16 cellular contexts compared by ENCODE assay signal in genomic region chr15:66715736-66716667, GRCh38. TPM values are rescaled to one million over a fixed set of nuclear protein-coding genes. Genes with fewer than 3 reads are reported as not detected.
DNase-seq lines count a peak whose midpoint lies in the region; ATAC-seq and TF ChIP-seq lines count a peak whose summit lies in the region.
"Had no signal": no experiment of that assay in that cellular context is flagged by ENCODE, and none has a peak within 500 bp of the region (broad histone marks: within the 10 kb centered on the region; RNA-seq: fewer than 3 reads in every experiment).

No MANE protein-coding gene starts in this region.

- H3K4me3 ChIP-seq in upper lobe of left lung (peak overlapping the region in 2 of 4 donors; percentile 1 to 90), H7 (ENCODE audit: insufficient read depth, low read depth, low read length) (no peak overlapping the region)
- H3K4me3 ChIP-seq: esophagus muscularis mucosa had no signal

- H3K36me3 Mint-ChIP-seq in chondrocyte (ENCODE audit: low read depth) (peaks cover 10% of the 10 kb centered on the region), mesothelial cell of epicardium (peaks cover 45% of the 10 kb centered on the region)
- H3K36me3 Mint-ChIP-seq: CD8-positive, alpha-beta T cell had no signal

- no peak for TF ChIP-seq POLR2A in upper lobe of left lung (IDR thresholded peaks at IDR 0.05)

- H3K4me3 Mint-ChIP-seq in chondrocyte (ENCODE audit: unreplicated experiment): no peak overlapping the region
- H3K4me3 Mint-ChIP-seq in mesothelial cell of epicardium: peak overlapping the region; percentile 17
- H3K4me3 Mint-ChIP-seq: CD8-positive, alpha-beta T cell; T-helper 2 cell treated with Interferon-gamma antibody and Interleukin-4, amounts not matched to agents 5 μg/mL and 100 μg/mL, for 36 hours had no signal

- H3K27ac ChIP-seq in upper lobe of left lung: peak overlapping the region; percentile 12 to 28 (median 22)
- H3K27ac ChIP-seq: 22Rv1, esophagus muscularis mucosa had no signal

- intact Hi-C loops in Right ventricle myocardium inferior (cut with DNase I): no loop called here
- intact Hi-C loops in left cardiac atrium (cut with DNase I): no loop called here

- H3K4me1 Mint-ChIP-seq in chondrocyte (ENCODE audit: low read depth) (peaks cover 39% of the 10 kb centered on the region), mesothelial cell of epicardium (peaks cover 85% of the 10 kb centered on the region)

- peaks cover 56 to 89% (median 78%) of the 10 kb centered on the region in 4 donors for H3K4me1 ChIP-seq in upper lobe of left lung

- no peaks in the 10 kb centered on the region for H3K27me3 ChIP-seq in upper lobe of left lung
- no peaks in the 10 kb centered on the region for H3K27me3 ChIP-seq in H7 (ENCODE audit: control insufficient read depth, insufficient read depth, low read length)
- H3K27me3 ChIP-seq: esophagus muscularis mucosa had no signal

- H3K9me3 Mint-ChIP-seq in chondrocyte (ENCODE audit: low read depth) (no peaks in the 10 kb centered on the region), mesothelial cell of epicardium (no peaks in the 10 kb centered on the region)
- H3K9me3 Mint-ChIP-seq: CD8-positive, alpha-beta T cell; T-helper 2 cell treated with Interferon-gamma antibody and Interleukin-4, amounts not matched to agents 5 μg/mL and 100 μg/mL, for 36 hours had no signal

- no peak for TF ChIP-seq CTCF in chondrocyte (IDR thresholded peaks at IDR 0.05)
- no peak for TF ChIP-seq CTCF in mesothelial cell of epicardium (IDR thresholded peaks at IDR 0.05; ENCODE audit: unreplicated experiment)
- TF ChIP-seq CTCF in upper lobe of left lung (IDR thresholded peaks at IDR 0.05): no peak

- H3K36me3 ChIP-seq in upper lobe of left lung (peaks cover 0 to 69% (median 13%) of the 10 kb centered on the region in 4 donors), H7 (replicated peaks; ENCODE audit: control insufficient read depth, insufficient read depth, low read length) (peaks cover 15% of the 10 kb centered on the region)

- H3K27ac Mint-ChIP-seq in chondrocyte (ENCODE audit: unreplicated experiment) (peak overlapping the region; percentile 33), mesothelial cell of epicardium (peak overlapping the region; percentile 94)
- H3K27ac Mint-ChIP-seq: CD8-positive, alpha-beta T cell; T-helper 2 cell treated with Interferon-gamma antibody and Interleukin-4, amounts not matched to agents 5 μg/mL and 100 μg/mL, for 36 hours had no signal

- H3K27me3 Mint-ChIP-seq in chondrocyte (ENCODE audit: low read depth) (no peaks in the 10 kb centered on the region), mesothelial cell of epicardium (ENCODE audit: low read depth) (no peaks in the 10 kb centered on the region)

- no peaks in the 10 kb centered on the region for H3K9me3 ChIP-seq in upper lobe of left lung
- H3K9me3 ChIP-seq: esophagus muscularis mucosa had no signal

- ATAC-seq in Right ventricle myocardium inferior (peak; percentile 59), left cardiac atrium (no peak), upper lobe of left lung (ENCODE audit: low FRiP score in 2 of 2) (peak in 1 of 2 donors; percentile 24), GM18498 (IDR thresholded peaks at IDR 0.05; ENCODE audit: unreplicated experiment) (no peak)
- ATAC-seq: CD8-positive, alpha-beta T cell had no signal

- no peak for DNase-seq in Right ventricle myocardium inferior (ENCODE audit: missing footprints)
- DNase-seq in left cardiac atrium: no peak
- no peak for DNase-seq in chondrocyte (ENCODE audit: low spot score)
- no peak for DNase-seq in mesothelial cell of epicardium (ENCODE audit: low spot score in 2 of 2, unreplicated experiment in 2 of 2)
- DNase-seq in upper lobe of left lung: no peak
- no peak for DNase-seq in H7
- no peak for DNase-seq in stimulated activated CD4-positive, alpha-beta T cell treated with anti-CD3 and anti-CD28 coated beads, Interleukin-4, amount 100 ng/mL, for 1 hour
- DNase-seq: CD8-positive, alpha-beta T cell; glutamatergic neuron; NCI-H146; NCI-H345; trophoblast cell had no signal

- TF ChIP-seq EP300 in upper lobe of left lung (IDR thresholded peaks at IDR 0.05): no peak

- 39 to 45% methylated on average over 15 of the region's 15 CpGs for WGBS in upper lobe of left lung, 2 donors

RNA-seq across cellular contexts. Expression of gene SMAD6, which starts 14.0 kb away (rescaled TPM):
- total RNA-seq in Right ventricle myocardium inferior (16.2 TPM), left cardiac atrium (10 to 100 TPM; 13.5 to 51.5 TPM), chondrocyte (5.2 to 29.0 TPM (median 6.6 TPM) in 3 replicates), mesothelial cell of epicardium (164 to 176 TPM (median 176 TPM) in 3 replicates), upper lobe of left lung (100 to 1,000 TPM in 3 of 6 donors, 10 to 100 TPM in 3; 76.6 to 377 (median 102) TPM)
- total RNA-seq in H7 (2014; rRNA removed; shearing (Covaris generic)): 24.8 and 25.4 TPM in 2 replicates
